8 cellular contexts compared by ENCODE assay signal in genomic region chr7:35801392-35802101, GRCh38. TPM values are rescaled to one million over a fixed set of nuclear protein-coding genes. Genes with fewer than 3 reads are reported as not detected.
DNase-seq lines count a peak whose midpoint lies in the region; ATAC-seq and TF ChIP-seq lines count a peak whose summit lies in the region.

No MANE protein-coding gene starts in this region.

- intact Hi-C loops in activated T-helper 2 cell treated with anti-CD3 and anti-CD28 coated beads, Interferon-gamma antibody, Interleukin-2, Interleukin-4, amounts not matched to agents 10 μg/mL and 5 μg/mL and 100 μg/mL, durations not matched to agents 14 hours and 24 hours and 36 hours (cut with micrococcal nuclease): loop anchor here (1.0 to 10.0 kb wide), 5 partner anchors 17 to 765 kb away; partner anchors contain the start of gene DPY19L1
- intact Hi-C loops in stomach (cut with DNase I; ENCODE audit: low total_unique reads): loop anchor here (10.0 kb wide), 1 partner anchor 97 kb away; no protein-coding TSS in a partner anchor

- peak overlapping the region; percentile 94 for H3K27ac Mint-ChIP-seq in activated T-helper 2 cell treated with anti-CD3 and anti-CD28 coated beads, Interferon-gamma antibody, Interleukin-2, Interleukin-4, amounts not matched to agents 10 μg/mL and 5 μg/mL and 100 μg/mL, durations not matched to agents 14 hours and 24 hours and 36 hours

- H3K36me3 Mint-ChIP-seq in activated T-helper 2 cell treated with anti-CD3 and anti-CD28 coated beads, Interferon-gamma antibody, Interleukin-2, Interleukin-4, amounts not matched to agents 10 μg/mL and 5 μg/mL and 100 μg/mL, durations not matched to agents 14 hours and 24 hours and 36 hours (ENCODE audit: low read depth): peaks cover 30% of the 10 kb centered on the region

- TF ChIP-seq EP300 in neural cell (conservative IDR thresholded peaks at IDR 0.05; ENCODE audit: poor library complexity, severe bottlenecking) (no peak), stomach (IDR thresholded peaks at IDR 0.05) (no peak)

- H3K27me3 ChIP-seq in neural cell (ENCODE audit: insufficient read depth, low read depth, low read length) (no peaks in the 10 kb centered on the region), stomach (no peaks in the 10 kb centered on the region)

- DNase-seq in DMS53 (lab: John Stamatoyannopoulos, UW) (peak; percentile 84), HuH-7.5 (ENCODE audit: low spot score) (peak; percentile 41), RPMI8226 (peak; percentile 79), fibroblast of the aortic adventitia (ENCODE audit: low read depth) (peak; percentile 70), stomach (peak; percentile 68)
- peak; percentile 73 for DNase-seq in activated T-helper 2 cell treated with anti-CD3 and anti-CD28 coated beads, Interferon-gamma antibody, Interleukin-2, Interleukin-4, amounts not matched to agents 10 μg/mL and 5 μg/mL and 100 μg/mL, durations not matched to agents 14 hours and 24 hours and 36 hours (ENCODE audit: low spot score)

- 0 to 2% (median 0%) methylated on average over 43 to 68 of the region's 70 CpGs for WGBS in stomach, 5 donors

- peaks cover 37% of the 10 kb centered on the region for H3K4me1 Mint-ChIP-seq in activated T-helper 2 cell treated with anti-CD3 and anti-CD28 coated beads, Interferon-gamma antibody, Interleukin-2, Interleukin-4, amounts not matched to agents 10 μg/mL and 5 μg/mL and 100 μg/mL, durations not matched to agents 14 hours and 24 hours and 36 hours (ENCODE audit: low read depth)

- peak; percentile 58 for TF ChIP-seq RAD21 in neural cell (conservative IDR thresholded peaks at IDR 0.05)

- TF ChIP-seq POLR2A in stomach (IDR thresholded peaks at IDR 0.05): no peak

- peak overlapping the region; percentile 81 for H2AFZ ChIP-seq in neural cell (ENCODE audit: low read depth, low read length)

- peaks cover 48% of the 10 kb centered on the region for H3K79me2 ChIP-seq in neural cell (replicated peaks; ENCODE audit: insufficient read depth, low read length)

- H3K9ac ChIP-seq in neural cell (ENCODE audit: low read length): peak overlapping the region; percentile 96

- peak overlapping the region; percentile 92 for H3K4me3 Mint-ChIP-seq in activated T-helper 2 cell treated with anti-CD3 and anti-CD28 coated beads, Interferon-gamma antibody, Interleukin-2, Interleukin-4, amounts not matched to agents 10 μg/mL and 5 μg/mL and 100 μg/mL, durations not matched to agents 14 hours and 24 hours and 36 hours (ENCODE audit: low read depth)

- no peaks in the 10 kb centered on the region for H3K9me3 Mint-ChIP-seq in activated T-helper 2 cell treated with anti-CD3 and anti-CD28 coated beads, Interferon-gamma antibody, Interleukin-2, Interleukin-4, amounts not matched to agents 10 μg/mL and 5 μg/mL and 100 μg/mL, durations not matched to agents 14 hours and 24 hours and 36 hours

- ATAC-seq in GM21526 (IDR thresholded peaks at IDR 0.05; ENCODE audit: low FRiP score, unreplicated experiment): peak; percentile 22

- no peaks in the 10 kb centered on the region for H3K27me3 Mint-ChIP-seq in activated T-helper 2 cell treated with anti-CD3 and anti-CD28 coated beads, Interferon-gamma antibody, Interleukin-2, Interleukin-4, amounts not matched to agents 10 μg/mL and 5 μg/mL and 100 μg/mL, durations not matched to agents 14 hours and 24 hours and 36 hours (ENCODE audit: low read depth)

- H3K36me3 ChIP-seq in neural cell (ENCODE audit: insufficient read depth, low read length): no peaks in the 10 kb centered on the region
- no peaks in the 10 kb centered on the region for H3K36me3 ChIP-seq in stomach

- H3K4me2 ChIP-seq in neural cell (ENCODE audit: low read length): peak overlapping the region; percentile 74

- H3K27ac ChIP-seq in neural cell (ENCODE audit: low read length) (peak overlapping the region; percentile 95), stomach (peak overlapping the region; percentile 93 to 100 (median 98))

- H3K4me1 ChIP-seq in stomach: peaks cover 14 to 60% (median 46%) of the 10 kb centered on the region in 4 donors

- H4K20me1 ChIP-seq in neural cell (ENCODE audit: insufficient read depth): peaks cover 3% of the 10 kb centered on the region

- H3K9me3 ChIP-seq in neural cell (ENCODE audit: low read length): no peaks in the 10 kb centered on the region
- no peaks in the 10 kb centered on the region for H3K9me3 ChIP-seq in stomach

- H3K4me3 ChIP-seq in fibroblast of the aortic adventitia (ENCODE audit: low read depth, low read length): peak overlapping the region; percentile 81
- H3K4me3 ChIP-seq in neural cell (ENCODE audit: low read length): peak overlapping the region; percentile 91
- H3K4me3 ChIP-seq in stomach: peak overlapping the region; percentile 81 to 96 (median 86)

- TF ChIP-seq CTCF in fibroblast of the aortic adventitia (IDR thresholded peaks at IDR 0.05; ENCODE audit: insufficient read depth, low read length) (peak; percentile 78), neural cell (IDR thresholded peaks at IDR 0.05; ENCODE audit: poor library complexity, severe bottlenecking) (peak; percentile 88), stomach (IDR thresholded peaks at IDR 0.05) (peak in 3 of 7 experiments; percentile 23 to 47 (median 37))

- H3K9me2 ChIP-seq in neural cell (ENCODE audit: insufficient read depth, low read length): no peaks in the 10 kb centered on the region

- H3F3A ChIP-seq in neural cell (ENCODE audit: insufficient read depth, low read length, poor library complexity, severe bottlenecking): peaks cover 3% of the 10 kb centered on the region

TF ChIP-seq in neural cell, 6 proteins besides CTCF, POLR2A, EP300 and RAD21:
- peak; percentile 59 for TF ChIP-seq MXI1 (conservative IDR thresholded peaks at IDR 0.05; ENCODE audit: poor library complexity, severe bottlenecking)
- TF ChIP-seq REST (IDR thresholded peaks at IDR 0.05; ENCODE audit: borderline replicate concordance): no peak
- no peak for TF ChIP-seq EZH2 (IDR thresholded peaks at IDR 0.05; ENCODE audit: borderline replicate concordance, insufficient read depth, low read length, poor library complexity, severe bottlenecking)
- TF ChIP-seq POLR2AphosphoS5 (IDR thresholded peaks at IDR 0.05): peak; percentile 42
- peak; percentile 65 for TF ChIP-seq SMC3 (conservative IDR thresholded peaks at IDR 0.05; ENCODE audit: poor library complexity)
- no peak for TF ChIP-seq TAF1 (IDR thresholded peaks at IDR 0.05; ENCODE audit: low read depth)

RNA-seq across cellular contexts. Expression of gene SEPTIN7, which starts 0.7 kb away (rescaled TPM):
- total RNA-seq in activated T-helper 2 cell treated with anti-CD3 and anti-CD28 coated beads, Interferon-gamma antibody, Interleukin-2, Interleukin-4, amounts not matched to agents 10 μg/mL and 5 μg/mL and 100 μg/mL, durations not matched to agents 14 hours and 24 hours and 36 hours: 228 and 236 TPM in 2 replicates
- total RNA-seq in fibroblast of the aortic adventitia (ENCODE audit: low replicate concordance): 351 and 582 TPM in 2 replicates
- polyA plus RNA-seq in neural cell: 393 and 492 TPM in 2 replicates
- 341 and 451 TPM in 2 replicates for polyA minus RNA-seq in neural cell
- 100 to 1,000 TPM in 4 of 5 donors, 10 to 100 TPM in 1; 74.3 to 214 (median 104) TPM for total RNA-seq in stomach
- polyA plus RNA-seq in stomach: 100 to 1,000 TPM in 2 of 3 donors, 10 to 100 TPM in 1; 90.6 to 150 (median 116) TPM

Comparison
In these comparisons a context has a peak if more than half of its experiments do, and no peak if none do; other contexts are left out.
1. Peak in every context shown above with its lines: DNase-seq, ATAC-seq, H3K4me3 ChIP-seq and H3K27ac ChIP-seq.